ENCODE assay signal across 8 cellular contexts in the genomic region with DNA sequence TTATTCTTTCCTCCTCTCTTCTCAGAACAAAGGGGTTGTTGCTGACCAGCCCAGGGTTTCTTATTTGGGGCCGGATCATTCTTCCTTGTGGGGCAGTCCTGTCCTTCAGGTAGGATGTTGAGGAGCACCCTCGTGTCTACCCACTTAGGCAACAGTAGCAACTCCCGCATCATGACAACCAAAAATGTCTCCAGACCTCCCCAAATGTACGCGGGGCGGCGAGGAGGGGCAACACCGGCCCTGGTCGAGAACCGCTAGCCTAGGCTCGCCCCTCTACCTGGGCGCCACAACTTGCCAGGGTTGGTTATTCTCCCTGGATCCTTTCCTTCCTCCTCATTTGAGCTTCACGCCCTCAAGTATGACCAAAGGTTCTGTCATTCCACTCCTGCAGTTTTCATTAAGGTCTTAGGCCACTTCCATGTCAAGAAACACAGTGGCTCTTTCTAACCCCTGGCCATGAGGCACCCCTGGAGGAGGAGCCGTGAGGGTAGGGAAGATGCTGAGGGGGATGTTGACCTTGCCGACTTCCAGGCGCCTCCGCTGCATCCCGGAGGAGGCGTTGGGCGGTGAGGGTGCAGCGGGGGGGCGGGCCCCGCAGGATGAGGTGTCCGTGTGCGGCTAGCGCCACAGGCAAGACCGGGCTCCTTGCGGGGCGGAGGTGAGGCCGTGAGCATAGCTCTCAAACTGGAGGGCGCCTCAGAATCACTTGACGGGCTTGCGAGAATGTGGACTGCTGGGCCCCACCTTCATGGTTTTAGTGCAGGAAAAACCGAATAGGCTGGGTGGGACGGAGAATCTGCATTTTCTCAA. TPM values are rescaled to one million over a fixed set of nuclear protein-coding genes. Genes with fewer than 3 reads are reported as not detected.
DNase-seq lines count a peak whose midpoint lies in the region; ATAC-seq and TF ChIP-seq lines count a peak whose summit lies in the region.

No MANE protein-coding gene starts in this region.

- TF ChIP-seq CTCF in HFF-Myc (IDR thresholded peaks at IDR 0.05; ENCODE audit: low read depth, low read length, missing control alignments) = no peak
- TF ChIP-seq CTCF in RWPE1 (conservative IDR thresholded peaks at IDR 0.05; ENCODE audit: low read depth) = no peak
- TF ChIP-seq CTCF in dorsolateral prefrontal cortex (IDR thresholded peaks at IDR 0.05 in 54 of 56, conservative IDR thresholded peaks at IDR 0.05 in 2 of 56; ENCODE audit: low read depth in 1 of 56, partially characterized antibody in 56 of 56) = no peak
- no peak for TF ChIP-seq CTCF in tibial nerve (IDR thresholded peaks at IDR 0.05)

- no peaks in the 10 kb centered on the region for H3K79me1 ChIP-seq in mesendoderm (ENCODE audit: low read length)

- no peak overlapping the region for H2BK120ac ChIP-seq in mesendoderm (ENCODE audit: low read depth, low read length)

- H3K9me3 ChIP-seq in tibial nerve = no peaks in the 10 kb centered on the region

- CTCF ChIA-PET in RWPE1 (lab: Yijun Ruan, JAX) = interaction anchor here (0.5 to 1.5 kb wide), 9 partner anchors 8 to 974 kb away, joined by 3 to 6 read pairs (median 3); no protein-coding TSS in a partner anchor

- no peaks in the 10 kb centered on the region for H3K27me3 ChIP-seq in dorsolateral prefrontal cortex
- peaks cover 6% of the 10 kb centered on the region for H3K27me3 ChIP-seq in mesendoderm (ENCODE audit: insufficient read depth, low read length, poor library complexity)
- H3K27me3 ChIP-seq in tibial nerve = no peaks in the 10 kb centered on the region

- peak overlapping the region; percentile 61 for H3K9ac ChIP-seq in mesendoderm (ENCODE audit: low read length)

- POLR2A ChIA-PET in RWPE1 (lab: Yijun Ruan, JAX; ENCODE audit: low non-redundant PET) = no interaction called here

- no peaks in the 10 kb centered on the region for H3K79me2 ChIP-seq in mesendoderm (ENCODE audit: control insufficient read depth, insufficient read depth, low read length)

- no CpG with 5 or more reads among the region's 35 CpGs for whole genome bisulfite sequencing in mesendoderm (ENCODE audit: extremely low coverage, insufficient coverage, low lambda C conversion rate)
- WGBS in tibial nerve, 2 donors = 33 to 36% methylated on average over 30 to 35 of the region's 35 CpGs

- no peak overlapping the region for H2BK15ac ChIP-seq in mesendoderm (replicated peaks; ENCODE audit: low read depth)

- peak overlapping the region; percentile 46 for H3K4me3 ChIP-seq in HFF-Myc (replicated peaks; ENCODE audit: low read depth, low read length)
- peak overlapping the region; percentile 65 to 99 (median 88) for H3K4me3 ChIP-seq in dorsolateral prefrontal cortex
- H3K4me3 ChIP-seq in mesendoderm (ENCODE audit: low read length) = peak overlapping the region; percentile 72
- peak overlapping the region; percentile 55 to 94 (median 63) for H3K4me3 ChIP-seq in tibial nerve

- TF ChIP-seq POLR2A in tibial nerve (IDR thresholded peaks at IDR 0.05) = no peak

- ATAC-seq in HG03565 (IDR thresholded peaks at IDR 0.05; ENCODE audit: unreplicated experiment) = no peak

- no peak for TF ChIP-seq EP300 in tibial nerve (IDR thresholded peaks at IDR 0.05)

- peak overlapping the region; percentile 79 for H3K56ac ChIP-seq in mesendoderm (ENCODE audit: low read length)

- no peak overlapping the region for H2BK5ac ChIP-seq in mesendoderm (ENCODE audit: low read length)

- intact Hi-C loops in dorsolateral prefrontal cortex (cut with DNase I) = loop anchor here (1.0 to 10.0 kb wide), 6 partner anchors 16 to 216 kb away; no protein-coding TSS in a partner anchor

- H2AK5ac ChIP-seq in mesendoderm (ENCODE audit: low read length) = no peak overlapping the region

- H3K4ac ChIP-seq in mesendoderm (ENCODE audit: low read depth, low read length) = no peak overlapping the region

- no peak overlapping the region for H4K8ac ChIP-seq in mesendoderm (ENCODE audit: low read depth, low read length)

- peak overlapping the region; percentile 100 for H3K4me2 ChIP-seq in mesendoderm (ENCODE audit: low read length)

- H3K27ac ChIP-seq in RWPE1 = no peak overlapping the region
- H3K27ac ChIP-seq in dorsolateral prefrontal cortex = peak overlapping the region in 56 of 59 donors; percentile 50 to 98 (median 95)
- H3K27ac ChIP-seq in mesendoderm (ENCODE audit: low read depth, low read length) = no peak overlapping the region
- H3K27ac ChIP-seq in tibial nerve = peak overlapping the region; percentile 49 to 87 (median 74)

- H3K36me3 ChIP-seq in mesendoderm (ENCODE audit: control insufficient read depth, insufficient read depth, low read length) = no peaks in the 10 kb centered on the region
- H3K36me3 ChIP-seq in tibial nerve = no peaks in the 10 kb centered on the region

- no peak overlapping the region for H4K5ac ChIP-seq in mesendoderm (ENCODE audit: low read length)

- H3K23ac ChIP-seq in mesendoderm (ENCODE audit: low read length) = no peak overlapping the region

- H3K18ac ChIP-seq in mesendoderm (ENCODE audit: low read length) = no peak overlapping the region

- H3K4me1 ChIP-seq in mesendoderm (ENCODE audit: control insufficient read depth, low read depth, low read length) = no peaks in the 10 kb centered on the region
- peaks cover 0 to 24% (median 0%) of the 10 kb centered on the region in 4 donors for H3K4me1 ChIP-seq in tibial nerve

- DNase-seq in NCI-H510A (lab: John Stamatoyannopoulos, UW) (peak; percentile 52), NCI-H510A treated with DMSO at 0.1 percent for 48 hours (lab: John Stamatoyannopoulos, UW) (no peak), HFF-Myc (ENCODE audit: extremely low read depth, low read depth) (no peak), RWPE1 (ENCODE audit: low spot score) (peak; percentile 21), dorsolateral prefrontal cortex (peak in 7 of 10 donors; percentile 25 to 66 (median 54)), mesendoderm (peak; percentile 53), tibial nerve (ENCODE audit: low spot score in 2 of 2) (no peak)

RNA-seq across cellular contexts. Expression of gene SPECC1, which starts 0.7 kb away (rescaled TPM):
- 100 to 1,000 TPM; 140 to 321 (median 197) TPM for total RNA-seq in dorsolateral prefrontal cortex
- polyA plus RNA-seq in mesendoderm (2013, experiment 1 of 2) = 29.0 TPM
- polyA plus RNA-seq in mesendoderm (2013, experiment 2 of 2) = 30.3 TPM
- 100 to 1,000 TPM in 2 of 4 donors, 10 to 100 TPM in 2; 63.2 to 139 (median 98.1) TPM for total RNA-seq in tibial nerve

RNA-seq across cellular contexts. Expression of gene AKAP10, which starts 30.8 kb away (rescaled TPM):
- total RNA-seq in dorsolateral prefrontal cortex (10 to 100 TPM; 47.3 to 84.2 (median 63.2) TPM), tibial nerve (10 to 100 TPM; 23.4 to 39.8 (median 30.1) TPM)
- polyA plus RNA-seq in mesendoderm (2013, experiment 1 of 2) = 8.7 TPM
- polyA plus RNA-seq in mesendoderm (2013, experiment 2 of 2) = 8.4 TPM

Comparison
In these comparisons a context has a peak if more than half of its experiments do, and no peak if none do; other contexts are left out.
1. DNase-seq: peak in NCI-H510A (single experiment), RWPE1 (single experiment), dorsolateral prefrontal cortex (7 of 10) and mesendoderm (single experiment); none in NCI-H510A treated with DMSO at 0.1 percent for 48 hours (single experiment), HFF-Myc (single experiment) and tibial nerve (0 of 2).
2. H3K27ac ChIP-seq: peak in dorsolateral prefrontal cortex (56 of 59) and tibial nerve (4 of 4); none in RWPE1 (single experiment) and mesendoderm (single experiment).
3. Peak in every context shown above with its lines, with median percentiles within 50 percentile points of each other: H3K4me3 ChIP-seq.